13 cellular contexts compared by ENCODE assay signal in genomic region chrX:104668550-104668949, GRCh38.
A peak's percentile ranks its signal among the peaks of the same experiment; 100 is the strongest.
DNase-seq lines count a peak whose midpoint lies in the region; ATAC-seq, FAIRE-seq and TF ChIP-seq lines count a peak whose summit lies in the region.
"Had no signal": no experiment of that assay in that cellular context is flagged by ENCODE, and none has a peak within 500 bp of the region (broad histone marks: within the 10 kb centered on the region; RNA-seq: fewer than 3 reads in every experiment).

No MANE protein-coding gene starts in this region.

- no peaks in the 10 kb centered on the region for H3K36me3 ChIP-seq in left ventricle myocardium inferior
- H3K36me3 ChIP-seq: thyroid gland had no signal

- no peak overlapping the region for H3K4me3 ChIP-seq in left ventricle myocardium inferior
- H3K4me3 ChIP-seq: thyroid gland had no signal

- ATAC-seq in left ventricle myocardium superior = no peak
- ATAC-seq: activated CD4-positive, alpha-beta T cell treated with anti-CD3 and anti-CD28 coated beads for 36 hours had no signal

- FAIRE-seq in urothelium cell line (lab: Jason Lieb, UNC) = no peak

- no peaks in the 10 kb centered on the region for H3K27me3 ChIP-seq in left ventricle myocardium inferior (ENCODE audit: low read depth)
- H3K27me3 ChIP-seq: thyroid gland had no signal

- intact Hi-C loops in left ventricle myocardium inferior (cut with micrococcal nuclease) = no loop called here
- intact Hi-C loops in left ventricle myocardium superior (cut with micrococcal nuclease) = no loop called here

- no peaks in the 10 kb centered on the region for H3K4me1 ChIP-seq in left ventricle myocardium inferior
- H3K4me1 ChIP-seq: parathyroid adenoma, thyroid gland had no signal

- H3K27ac ChIP-seq in left ventricle myocardium inferior (replicated peaks) = no peak overlapping the region
- no peak overlapping the region for H3K27ac ChIP-seq in VCaP
- H3K27ac ChIP-seq: parathyroid adenoma, thyroid gland had no signal

- no peak for DNase-seq in left ventricle myocardium inferior
- DNase-seq in left ventricle myocardium superior = no peak
- peak; percentile 5 for DNase-seq in kidney glomerular epithelial cell (lab: John Stamatoyannopoulos, UW)
- peak; percentile 1 for DNase-seq in urothelium cell line (ENCODE audit: low spot score)
- no peak for DNase-seq in COLO668 (lab: John Stamatoyannopoulos, UW; ENCODE audit: unreplicated experiment)
- no peak for DNase-seq in amygdala (lab: John Stamatoyannopoulos, UW)
- DNase-seq in NCI-H345 treated with DMSO at 0.1 percent for 48 hours (lab: John Stamatoyannopoulos, UW; ENCODE audit: unreplicated experiment) = no peak
- DNase-seq: activated CD4-positive, alpha-beta T cell treated with anti-CD3 and anti-CD28 coated beads for 36 hours; activated naive CD4-positive, alpha-beta T cell treated with anti-CD3 and anti-CD28 coated beads, Interleukin-2, amount 10 ng/mL, durations not matched to agents 7 days and 5 days; NCI-H1694; thyroid gland had no signal

- TF ChIP-seq CTCF in left ventricle myocardium inferior (IDR thresholded peaks at IDR 0.05; ENCODE audit: borderline replicate concordance) (peak; percentile 30), VCaP (conservative IDR thresholded peaks at IDR 0.05) (peak; percentile 35)

- H3K9me3 ChIP-seq in left ventricle myocardium inferior (replicated peaks) = no peaks in the 10 kb centered on the region
- H3K9me3 ChIP-seq: thyroid gland had no signal

Comparison
In these comparisons a context has a peak if more than half of its experiments do, and no peak if none do; other contexts are left out.
1. DNase-seq: peak in kidney glomerular epithelial cell (single experiment) and urothelium cell line (single experiment); none in left ventricle myocardium inferior (single experiment), left ventricle myocardium superior (single experiment), COLO668 (single experiment), amygdala (0 of 56) and NCI-H345 treated with DMSO at 0.1 percent for 48 hours (single experiment).